8 cellular contexts compared by ENCODE assay signal in genomic region chr5:132293066-132293991, GRCh38. TPM values are rescaled to one million over a fixed set of nuclear protein-coding genes. Genes with fewer than 3 reads are reported as not detected.
DNase-seq lines count a peak whose midpoint lies in the region; ATAC-seq and TF ChIP-seq lines count a peak whose summit lies in the region.

No MANE protein-coding gene starts in this region.

- no peaks in the 10 kb centered on the region for H3K9me3 Mint-ChIP-seq in activated CD4-positive, alpha-beta memory T cell treated with anti-CD3 and anti-CD28 coated beads for 36 hours

- peaks cover 21 to 33% of the 10 kb centered on the region in 2 donors for H3K4me1 ChIP-seq in duodenal mucosa (ENCODE audit: control insufficient read depth in 1 of 2, insufficient read depth in 2 of 2, low read length in 2 of 2)
- H3K4me1 ChIP-seq in lower lobe of right lung = peaks cover 28% of the 10 kb centered on the region

- peak overlapping the region; percentile 81 to 84 for H3K4me3 ChIP-seq in duodenal mucosa (ENCODE audit: low read depth in 1 of 2, low read length in 2 of 2)
- peak overlapping the region; percentile 64 for H3K4me3 ChIP-seq in lower lobe of right lung

- peaks cover 10% of the 10 kb centered on the region for H3K27me3 Mint-ChIP-seq in activated CD4-positive, alpha-beta memory T cell treated with anti-CD3 and anti-CD28 coated beads for 36 hours

- H3K4me1 Mint-ChIP-seq in activated CD4-positive, alpha-beta memory T cell treated with anti-CD3 and anti-CD28 coated beads for 36 hours (ENCODE audit: low read depth) = peaks cover 21% of the 10 kb centered on the region

- peak overlapping the region; percentile 90 for H3K4me3 Mint-ChIP-seq in activated CD4-positive, alpha-beta memory T cell treated with anti-CD3 and anti-CD28 coated beads for 36 hours

- H3K36me3 ChIP-seq in duodenal mucosa (ENCODE audit: control insufficient read depth in 1 of 2, insufficient read depth in 2 of 2, low read length in 2 of 2) (no peaks in the 10 kb centered on the region), lower lobe of right lung (no peaks in the 10 kb centered on the region)

- peak; percentile 80 for DNase-seq in HK-2 (ENCODE audit: unreplicated experiment)
- peak; percentile 72 for DNase-seq in NCI-H774 (lab: John Stamatoyannopoulos, UW)
- peak; percentile 87 for DNase-seq in activated CD4-positive, alpha-beta memory T cell treated with anti-CD3 and anti-CD28 coated beads for 36 hours
- peak; percentile 89 for DNase-seq in lower lobe of right lung
- DNase-seq in stimulated activated CD4-positive, alpha-beta T cell treated with anti-CD3 and anti-CD28 coated beads, Interleukin-4, amount 100 ng/mL, for 48 hours (ENCODE audit: low read depth in 2 of 2) = peak; percentile 65 to 79

- H3K36me3 Mint-ChIP-seq in activated CD4-positive, alpha-beta memory T cell treated with anti-CD3 and anti-CD28 coated beads for 36 hours = peaks cover 3% of the 10 kb centered on the region

- H3K27me3 ChIP-seq in duodenal mucosa (ENCODE audit: control insufficient read depth in 1 of 2, insufficient read depth in 2 of 2, low read length in 2 of 2) (no peaks in the 10 kb centered on the region), lower lobe of right lung (ENCODE audit: low read depth) (no peaks in the 10 kb centered on the region)

- ATAC-seq in GM19438 (IDR thresholded peaks at IDR 0.05; ENCODE audit: low read depth, unreplicated experiment) = peak; percentile 42
- ATAC-seq in lower lobe of right lung = peak; percentile 80 to 84

- peak overlapping the region; percentile 82 for H3K27ac Mint-ChIP-seq in activated CD4-positive, alpha-beta memory T cell treated with anti-CD3 and anti-CD28 coated beads for 36 hours

- CTCF ChIA-PET in activated CD4-positive, alpha-beta memory T cell treated with anti-CD3 and anti-CD28 coated beads for 36 hours (lab: Charles Lee) = interaction anchor here (0.6 to 2.6 kb wide), 12 partner anchors 15 to 904 kb away, joined by 3 to 12 read pairs (median 4); partner anchors contain the start of gene IRF1

- no peak; the same call in 1 of the 2 replicates for TF ChIP-seq CTCF in C4-2B (conservative IDR thresholded peaks at IDR 0.05)
- peak; percentile 28 for TF ChIP-seq CTCF in lower lobe of right lung (IDR thresholded peaks at IDR 0.05)

- POLR2A ChIA-PET in activated CD4-positive, alpha-beta memory T cell treated with anti-CD3 and anti-CD28 coated beads for 36 hours (lab: Charles Lee) = interaction anchor here (1.0 to 2.9 kb wide), 15 partner anchors 9 to 658 kb away, joined by 3 to 18 read pairs (median 4); partner anchors contain the start of genes P4HA2, RAPGEF6 and SLC22A5

- H3K27ac ChIP-seq in C4-2B (peak overlapping the region; percentile 87), duodenal mucosa (ENCODE audit: low read depth, low read length) (peak overlapping the region; percentile 97), lower lobe of right lung (peak overlapping the region; percentile 93)

- H3K9me3 ChIP-seq in duodenal mucosa (ENCODE audit: control insufficient read depth in 1 of 2, low read length in 2 of 2) (no peaks in the 10 kb centered on the region), lower lobe of right lung (no peaks in the 10 kb centered on the region)

- intact Hi-C loops in activated CD4-positive, alpha-beta memory T cell treated with anti-CD3 and anti-CD28 coated beads for 36 hours (cut with micrococcal nuclease) = loop anchor here (10.0 kb wide), 2 partner anchors 659 to 761 kb away; partner anchors contain the start of genes HSPA4 and RAPGEF6
- intact Hi-C loops in lower lobe of right lung (cut with DNase I) = no loop called here

- H3K9ac ChIP-seq in duodenal mucosa (ENCODE audit: low read depth in 1 of 2, low read length in 2 of 2) = peak overlapping the region; percentile 84 to 93

RNA-seq across cellular contexts. Expression of gene SLC22A4, which starts 0.9 kb away (rescaled TPM):
- total RNA-seq in activated CD4-positive, alpha-beta memory T cell treated with anti-CD3 and anti-CD28 coated beads for 36 hours = 1 to 10 TPM; 1.3 to 1.5 TPM
- 8.5 TPM for total RNA-seq in lower lobe of right lung

RNA-seq across cellular contexts. Expression of gene PDLIM4, which starts 35.8 kb away (rescaled TPM):
- not detected for total RNA-seq in activated CD4-positive, alpha-beta memory T cell treated with anti-CD3 and anti-CD28 coated beads for 36 hours
- 6.7 TPM for total RNA-seq in lower lobe of right lung

Comparison
In these comparisons a context has a peak if more than half of its experiments do, and no peak if none do; other contexts are left out.
1. Peak in every context shown above with its lines: DNase-seq, ATAC-seq, H3K4me3 ChIP-seq and H3K27ac ChIP-seq.